ENCODE assay signal across 21 cellular contexts in the genomic region with DNA sequence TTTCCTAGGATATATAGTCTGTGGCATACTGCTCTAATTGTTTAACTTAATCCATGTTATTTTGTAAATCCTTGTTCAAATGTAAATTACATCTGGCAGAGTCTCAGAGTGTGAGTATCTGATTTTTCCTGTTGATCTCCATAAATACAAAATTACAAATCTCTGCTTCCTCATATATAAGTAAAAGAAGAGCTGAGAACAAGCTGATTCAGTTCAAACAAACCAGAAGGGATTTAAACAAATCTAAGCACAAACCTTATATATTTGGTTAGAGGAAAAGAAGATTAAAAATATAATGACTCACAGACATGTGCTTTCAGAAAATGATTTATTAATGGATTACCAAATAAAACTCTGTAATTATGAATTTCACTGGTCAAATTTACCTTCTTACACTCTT. TPM values are rescaled to one million over a fixed set of nuclear protein-coding genes. Genes with fewer than 3 reads are reported as not detected.
DNase-seq lines count a peak whose midpoint lies in the region; ATAC-seq, FAIRE-seq and TF ChIP-seq lines count a peak whose summit lies in the region.
"Had no signal": no experiment of that assay in that cellular context is flagged by ENCODE, and none has a peak within 500 bp of the region (broad histone marks: within the 10 kb centered on the region; RNA-seq: fewer than 3 reads in every experiment).

No MANE protein-coding gene starts in this region.

- H3K9ac ChIP-seq in IMR-90 (ENCODE audit: low read depth, low read length): no peak overlapping the region

- no peak overlapping the region for H4K5ac ChIP-seq in IMR-90 (ENCODE audit: low read depth, low read length)

- H3K79me1 ChIP-seq in IMR-90 (ENCODE audit: low read depth in 1 of 2, low read length in 2 of 2): peaks cover 27 to 52% of the 10 kb centered on the region in 2 experiments

- H3K4me1 ChIP-seq in A549 (peaks cover 24% of the 10 kb centered on the region), IMR-90 (ENCODE audit: control insufficient read depth, insufficient read depth, low read length) (peaks cover 6% of the 10 kb centered on the region), ectodermal cell (ENCODE audit: control insufficient read depth, insufficient read depth, low read length) (no peaks in the 10 kb centered on the region)
- H3K4me1 ChIP-seq: SJSA1 had no signal

- no peak overlapping the region for H3K14ac ChIP-seq in IMR-90 (replicated peaks; ENCODE audit: low read depth, low read length)

- TF ChIP-seq CTCF in A549 (IDR thresholded peaks at IDR 0.05) (no peak), IMR-90 (conservative IDR thresholded peaks at IDR 0.05; ENCODE audit: low read depth, low read length) (no peak), nephron (IDR thresholded peaks at IDR 0.05; ENCODE audit: unreplicated experiment in 3 of 3) (no peak)

- H3K56ac ChIP-seq in IMR-90 (ENCODE audit: extremely low read depth, insufficient read depth, low read length): no peak overlapping the region

- H2BK15ac ChIP-seq in IMR-90 (ENCODE audit: low read depth, low read length): no peak overlapping the region

- H3K18ac ChIP-seq in IMR-90 (ENCODE audit: low read depth, low read length): no peak overlapping the region

- H3K9me3 Mint-ChIP-seq in nephron: peaks cover 2% of the 10 kb centered on the region

- POLR2A ChIA-PET in A549 (lab: Yijun Ruan, JAX): no interaction called here
- POLR2A ChIA-PET in IMR-90 (lab: Charles Lee; ENCODE audit: unreplicated experiment): no interaction called here

- H3K9me1 ChIP-seq in IMR-90 (ENCODE audit: insufficient read depth, low read length): peaks cover 6% of the 10 kb centered on the region; the same call in 1 of the 2 replicates

- H3K27ac Mint-ChIP-seq in nephron: peak overlapping the region; percentile 33 to 67 (median 56)
- H3K27ac Mint-ChIP-seq: B cell, IgD-negative memory B cell had no signal

- peaks cover 13% of the 10 kb centered on the region for H3K4me1 Mint-ChIP-seq in nephron
- H3K4me1 Mint-ChIP-seq: B cell had no signal

- no peak overlapping the region for H2BK20ac ChIP-seq in IMR-90 (ENCODE audit: low read depth, low read length)

- no peak overlapping the region for H3K4me3 Mint-ChIP-seq in nephron
- H3K4me3 Mint-ChIP-seq: B cell, IgD-negative memory B cell had no signal

- CTCF ChIA-PET in A549 (lab: Yijun Ruan, JAX): no interaction called here
- CTCF ChIA-PET in IMR-90 (lab: Yijun Ruan, JAX): no interaction called here

- BruUV-seq in IMR-90 (replicated peaks; lab: Mats Ljungman, UMichigan): no TSS peak

- TF ChIP-seq RAD21 in A549 (conservative IDR thresholded peaks at IDR 0.05 in 1 of 2, IDR thresholded peaks at IDR 0.05 in 1 of 2) (no peak), IMR-90 (IDR thresholded peaks at IDR 0.05; ENCODE audit: low read length) (no peak)

- H2AFZ ChIP-seq in IMR-90 (replicated peaks; ENCODE audit: low read length, poor library complexity): no peak overlapping the region

- ATAC-seq in A549 (no peak), IMR-90 (ENCODE audit: low read depth) (peak; percentile 32; the same call in 1 of the 2 replicates), HG03139 (IDR thresholded peaks at IDR 0.05; ENCODE audit: unreplicated experiment) (no peak), HG02798 (IDR thresholded peaks at IDR 0.05; ENCODE audit: poor library complexity, unreplicated experiment) (no peak)

- H3K23ac ChIP-seq in IMR-90 (ENCODE audit: low read depth, low read length): no peak overlapping the region

- no peak for TF ChIP-seq EP300 in A549 (IDR thresholded peaks at IDR 0.05)

- no peaks in the 10 kb centered on the region for H3K27me3 Mint-ChIP-seq in nephron (ENCODE audit: low read depth)
- H3K27me3 Mint-ChIP-seq: IgD-negative memory B cell had no signal

- DNase-seq in A549 (ENCODE audit: low read depth in 1 of 2, low spot score in 1 of 2) (no peak), IMR-90 (no peak), mesenteric fat pad (ENCODE audit: low spot score) (no peak), activated gamma-delta T cell (lab: John Stamatoyannopoulos, UW) (no peak)
- DNase-seq: 8988T, EL, Karpas-422, NCI-H1417 treated with DMSO at 0.1 percent for 48 hours, NCI-H1930, NCI-H526 had no signal

- H2AK5ac ChIP-seq in IMR-90 (ENCODE audit: low read depth, low read length): no peak overlapping the region

- no peak overlapping the region for H2BK5ac ChIP-seq in IMR-90 (ENCODE audit: low read depth, low read length, poor library complexity, severe bottlenecking)

- no peak overlapping the region for H2AK9ac ChIP-seq in IMR-90 (replicated peaks; ENCODE audit: low read depth, low read length, poor library complexity)

- no peak overlapping the region for H4K91ac ChIP-seq in IMR-90 (ENCODE audit: insufficient read depth, low read depth, low read length)

- H2BK120ac ChIP-seq in IMR-90 (ENCODE audit: low read depth, low read length): no peak overlapping the region

- peaks cover 6% of the 10 kb centered on the region; the same call in 1 of the 2 replicates for H4K20me1 ChIP-seq in IMR-90 (ENCODE audit: insufficient read depth, low read length)

- H3K36me3 ChIP-seq in IMR-90 (ENCODE audit: control insufficient read depth, insufficient read depth, low read length): peaks cover 3% of the 10 kb centered on the region; the same call in 1 of the 2 replicates
- H3K36me3 ChIP-seq in ectodermal cell (ENCODE audit: control insufficient read depth, insufficient read depth, low read length): no peaks in the 10 kb centered on the region
- H3K36me3 ChIP-seq: SJSA1 had no signal

- in situ Hi-C loops in IMR-90 (cut with MboI; ENCODE audit: low sequenced_read_pairs): no loop called here

- H3K27me3 ChIP-seq in IMR-90 (ENCODE audit: control insufficient read depth, insufficient read depth, low read length): no peaks in the 10 kb centered on the region
- no peaks in the 10 kb centered on the region for H3K27me3 ChIP-seq in ectodermal cell (ENCODE audit: control insufficient read depth, insufficient read depth, low read length, poor library complexity, severe bottlenecking)
- H3K27me3 ChIP-seq: SJSA1 had no signal

- TF ChIP-seq POLR2A in A549 (IDR thresholded peaks at IDR 0.05; ENCODE audit: low read length) (no peak), IMR-90 (IDR thresholded peaks at IDR 0.05; ENCODE audit: low read depth, low read length) (no peak)

- no peak for FAIRE-seq in A549 (lab: Jason Lieb, UNC)
- FAIRE-seq: GM12892, GM18507, H54, HTR-8/SVneo had no signal

- no peak overlapping the region for H4K8ac ChIP-seq in IMR-90 (ENCODE audit: low read depth in 2 of 2, low read length in 2 of 2)

- peaks cover 9% of the 10 kb centered on the region for H3K36me3 Mint-ChIP-seq in nephron (ENCODE audit: low read depth)

- H3K4me3 ChIP-seq in A549 (no peak overlapping the region), IMR-90 (ENCODE audit: insufficient read depth, low read depth, low read length) (no peak overlapping the region), ectodermal cell (ENCODE audit: insufficient read depth, low read depth, low read length) (no peak overlapping the region)
- H3K4me3 ChIP-seq: SJSA1 had no signal

- no peaks in the 10 kb centered on the region for H3K9me3 ChIP-seq in A549
- no peaks in the 10 kb centered on the region for H3K9me3 ChIP-seq in IMR-90 (ENCODE audit: control insufficient read depth, insufficient read depth, low read length)
- H3K9me3 ChIP-seq in ectodermal cell (ENCODE audit: control insufficient read depth, low read length): no peaks in the 10 kb centered on the region
- H3K9me3 ChIP-seq: SJSA1 had no signal

- dilution Hi-C loops in IMR-90 (cut with HindIII; ENCODE audit: low sequenced_read_pairs, unreplicated experiment): no loop called here

- no peak overlapping the region for H3K27ac ChIP-seq in A549
- no peak overlapping the region for H3K27ac ChIP-seq in IMR-90 (ENCODE audit: insufficient read depth, low read length)
- H3K27ac ChIP-seq in ectodermal cell (ENCODE audit: insufficient read depth, low read depth, low read length, poor library complexity, severe bottlenecking): peak overlapping the region; percentile 26
- H3K27ac ChIP-seq: SJSA1 had no signal

- intact Hi-C loops in IMR-90 (cut with micrococcal nuclease): no loop called here

- no peak overlapping the region for H3K4ac ChIP-seq in IMR-90 (ENCODE audit: low read depth, low read length)

- H3K4me2 ChIP-seq in A549: peak overlapping the region; percentile 33; the same call in 2 of the 3 replicates
- H3K4me2 ChIP-seq in IMR-90 (ENCODE audit: low read depth, low read length): no peak overlapping the region

TF ChIP-seq in A549, 52 proteins besides CTCF, POLR2A, EP300 and RAD21:
- TF ChIP-seq HDAC2 (IDR thresholded peaks at IDR 0.05): no peak
- TF ChIP-seq TFCP2L1 (CRISPR knock-in tag; IDR thresholded peaks at IDR 0.05): no peak
- no peak for TF ChIP-seq JUN (IDR thresholded peaks at IDR 0.05)
- TF ChIP-seq ZSCAN20 (CRISPR knock-in tag; IDR thresholded peaks at IDR 0.05): no peak
- TF ChIP-seq RNF2 (IDR thresholded peaks at IDR 0.05; ENCODE audit: borderline replicate concordance, low read depth): no peak
- no peak for TF ChIP-seq RFX5 (IDR thresholded peaks at IDR 0.05)

TF ChIP-seq in IMR-90, 13 proteins besides CTCF, POLR2A, EP300 and RAD21:
- TF ChIP-seq CEBPB (IDR thresholded peaks at IDR 0.05; ENCODE audit: low read depth, low read length) (no peak), FOS (IDR thresholded peaks at IDR 0.05; ENCODE audit: low read depth, low read length) (no peak), CHD1 (IDR thresholded peaks at IDR 0.05; ENCODE audit: low read depth, low read length) (no peak), MAFK (IDR thresholded peaks at IDR 0.05; ENCODE audit: low read depth, low read length) (no peak)

RNA-seq across cellular contexts. Expression of a gene that starts 37.3 kb away (rescaled TPM):
- polyA plus RNA-seq in A549 (2011; rRNA removed) (38.4 and 39.4 TPM in 2 replicates), A549 (2017; fragmentation: RNase III; extraction: RNeasy Plus Mini Kit Qiagen cat#74134 plus additional on column Dnase treatment) (28.3 to 30.2 TPM (median 28.6 TPM) in 3 replicates), IMR-90 (2012; rRNA removed) (22.5 and 23.3 TPM in 2 replicates)
- 14.4 and 16.7 TPM in 2 replicates for polyA plus RNA-seq in A549 (2012; cell fraction: cytosol; rRNA removed)
- polyA plus RNA-seq in A549 (2012; cell fraction: nucleus; rRNA removed): 9.6 and 14.6 TPM in 2 replicates
- 40.1 and 42.6 TPM in 2 replicates for polyA minus RNA-seq in A549 (2011; rRNA and poly(A)+ RNA removed)
- total RNA-seq in IMR-90 (2012; rRNA removed) (51.8 and 53.0 TPM in 2 replicates), mesenteric fat pad (48.5 TPM)
- polyA plus RNA-seq in IMR-90 (2012; cell fraction: cytosol; rRNA removed): 8.8 and 10.9 TPM in 2 replicates
- 8.3 and 25.8 TPM in 2 replicates for polyA plus RNA-seq in IMR-90 (2012; cell fraction: nucleus; rRNA removed; ENCODE audit: low replicate concordance)
- 19.0 TPM for polyA plus RNA-seq in ectodermal cell (2013, experiment 1 of 4)
- polyA plus RNA-seq in ectodermal cell (2013, experiment 2 of 4): 16.7 TPM
- 13.4 TPM for polyA plus RNA-seq in ectodermal cell (2013, experiment 3 of 4)
- 17.6 TPM for polyA plus RNA-seq in ectodermal cell (2013, experiment 4 of 4)
